1 cellular context compared by ENCODE assay signal in the genomic region with DNA sequence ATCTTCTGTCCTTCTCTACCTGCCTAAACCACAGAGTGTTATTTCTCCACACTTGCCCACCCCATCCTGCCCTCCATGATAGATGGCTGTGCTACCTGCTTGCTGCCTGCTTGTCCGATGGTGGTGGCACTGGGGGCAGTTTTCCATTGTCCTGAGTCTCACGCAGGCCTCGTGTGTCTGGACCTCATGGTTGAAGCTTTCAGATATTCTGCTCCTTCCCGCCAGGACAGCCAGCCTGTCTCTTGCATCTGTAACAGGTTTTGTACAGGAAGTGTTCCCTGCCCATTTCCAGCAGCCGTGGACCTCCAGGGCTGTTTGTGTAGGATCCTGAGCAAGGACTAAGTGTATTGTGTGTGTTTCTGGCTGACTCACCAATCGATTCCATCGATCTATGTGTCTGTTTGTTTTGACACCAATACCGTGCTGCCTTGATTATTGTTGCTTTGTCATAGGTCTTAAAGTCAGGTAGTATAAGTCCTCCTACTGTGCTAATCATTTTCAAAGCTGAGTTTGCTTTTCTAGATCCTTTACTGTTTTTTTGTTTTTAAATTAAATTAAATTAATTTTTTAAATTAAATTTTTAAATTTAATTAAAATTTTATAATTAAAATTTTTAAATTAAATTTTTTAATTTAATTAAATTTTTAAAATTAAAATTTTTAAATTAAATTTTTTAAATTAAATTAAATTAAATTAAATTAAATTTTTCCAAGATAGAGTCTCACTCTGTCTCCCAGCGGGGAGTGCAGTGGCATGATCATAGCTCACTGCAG.
TF ChIP-seq lines count a peak whose summit lies in the region.

No MANE protein-coding gene starts in this region.

TF ChIP-seq in HepG2, 621 proteins besides CTCF, POLR2A, EP300 and RAD21 (continued from another document and continues in another):
- TF ChIP-seq, protein P1, sequence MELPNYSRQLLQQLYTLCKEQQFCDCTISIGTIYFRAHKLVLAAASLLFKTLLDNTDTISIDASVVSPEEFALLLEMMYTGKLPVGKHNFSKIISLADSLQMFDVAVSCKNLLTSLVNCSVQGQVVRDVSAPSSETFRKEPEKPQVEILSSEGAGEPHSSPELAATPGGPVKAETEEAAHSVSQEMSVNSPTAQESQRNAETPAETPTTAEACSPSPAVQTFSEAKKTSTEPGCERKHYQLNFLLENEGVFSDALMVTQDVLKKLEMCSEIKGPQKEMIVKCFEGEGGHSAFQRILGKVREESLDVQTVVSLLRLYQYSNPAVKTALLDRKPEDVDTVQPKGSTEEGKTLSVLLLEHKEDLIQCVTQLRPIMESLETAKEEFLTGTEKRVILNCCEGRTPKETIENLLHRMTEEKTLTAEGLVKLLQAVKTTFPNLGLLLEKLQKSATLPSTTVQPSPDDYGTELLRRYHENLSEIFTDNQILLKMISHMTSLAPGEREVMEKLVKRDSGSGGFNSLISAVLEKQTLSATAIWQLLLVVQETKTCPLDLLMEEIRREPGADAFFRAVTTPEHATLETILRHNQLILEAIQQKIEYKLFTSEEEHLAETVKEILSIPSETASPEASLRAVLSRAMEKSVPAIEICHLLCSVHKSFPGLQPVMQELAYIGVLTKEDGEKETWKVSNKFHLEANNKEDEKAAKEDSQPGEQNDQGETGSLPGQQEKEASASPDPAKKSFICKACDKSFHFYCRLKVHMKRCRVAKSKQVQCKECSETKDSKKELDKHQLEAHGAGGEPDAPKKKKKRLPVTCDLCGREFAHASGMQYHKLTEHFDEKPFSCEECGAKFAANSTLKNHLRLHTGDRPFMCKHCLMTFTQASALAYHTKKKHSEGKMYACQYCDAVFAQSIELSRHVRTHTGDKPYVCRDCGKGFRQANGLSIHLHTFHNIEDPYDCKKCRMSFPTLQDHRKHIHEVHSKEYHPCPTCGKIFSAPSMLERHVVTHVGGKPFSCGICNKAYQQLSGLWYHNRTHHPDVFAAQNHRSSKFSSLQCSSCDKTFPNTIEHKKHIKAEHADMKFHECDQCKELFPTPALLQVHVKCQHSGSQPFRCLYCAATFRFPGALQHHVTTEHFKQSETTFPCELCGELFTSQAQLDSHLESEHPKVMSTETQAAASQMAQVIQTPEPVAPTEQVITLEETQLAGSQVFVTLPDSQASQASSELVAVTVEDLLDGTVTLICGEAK (IDR thresholded peaks at IDR 0.05), result no peak
- TF ChIP-seq, protein P1 (CRISPR knock-in tag; IDR thresholded peaks at IDR 0.05), result peak; percentile 66
- TF ChIP-seq, protein P2, sequence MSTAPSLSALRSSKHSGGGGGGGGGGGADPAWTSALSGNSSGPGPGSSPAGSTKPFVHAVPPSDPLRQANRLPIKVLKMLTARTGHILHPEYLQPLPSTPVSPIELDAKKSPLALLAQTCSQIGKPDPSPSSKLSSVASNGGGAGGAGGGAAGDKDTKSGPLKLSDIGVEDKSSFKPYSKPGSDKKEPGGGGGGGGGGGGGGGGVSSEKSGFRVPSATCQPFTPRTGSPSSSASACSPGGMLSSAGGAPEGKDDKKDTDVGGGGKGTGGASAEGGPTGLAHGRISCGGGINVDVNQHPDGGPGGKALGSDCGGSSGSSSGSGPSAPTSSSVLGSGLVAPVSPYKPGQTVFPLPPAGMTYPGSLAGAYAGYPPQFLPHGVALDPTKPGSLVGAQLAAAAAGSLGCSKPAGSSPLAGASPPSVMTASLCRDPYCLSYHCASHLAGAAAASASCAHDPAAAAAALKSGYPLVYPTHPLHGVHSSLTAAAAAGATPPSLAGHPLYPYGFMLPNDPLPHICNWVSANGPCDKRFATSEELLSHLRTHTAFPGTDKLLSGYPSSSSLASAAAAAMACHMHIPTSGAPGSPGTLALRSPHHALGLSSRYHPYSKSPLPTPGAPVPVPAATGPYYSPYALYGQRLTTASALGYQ (CRISPR knock-in tag; IDR thresholded peaks at IDR 0.05), result peak; percentile 95
- TF ChIP-seq, protein P3, sequence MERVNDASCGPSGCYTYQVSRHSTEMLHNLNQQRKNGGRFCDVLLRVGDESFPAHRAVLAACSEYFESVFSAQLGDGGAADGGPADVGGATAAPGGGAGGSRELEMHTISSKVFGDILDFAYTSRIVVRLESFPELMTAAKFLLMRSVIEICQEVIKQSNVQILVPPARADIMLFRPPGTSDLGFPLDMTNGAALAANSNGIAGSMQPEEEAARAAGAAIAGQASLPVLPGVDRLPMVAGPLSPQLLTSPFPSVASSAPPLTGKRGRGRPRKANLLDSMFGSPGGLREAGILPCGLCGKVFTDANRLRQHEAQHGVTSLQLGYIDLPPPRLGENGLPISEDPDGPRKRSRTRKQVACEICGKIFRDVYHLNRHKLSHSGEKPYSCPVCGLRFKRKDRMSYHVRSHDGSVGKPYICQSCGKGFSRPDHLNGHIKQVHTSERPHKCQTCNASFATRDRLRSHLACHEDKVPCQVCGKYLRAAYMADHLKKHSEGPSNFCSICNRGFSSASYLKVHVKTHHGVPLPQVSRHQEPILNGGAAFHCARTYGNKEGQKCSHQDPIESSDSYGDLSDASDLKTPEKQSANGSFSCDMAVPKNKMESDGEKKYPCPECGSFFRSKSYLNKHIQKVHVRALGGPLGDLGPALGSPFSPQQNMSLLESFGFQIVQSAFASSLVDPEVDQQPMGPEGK (CRISPR knock-in tag; IDR thresholded peaks at IDR 0.05), result no peak
- no peak for TF ChIP-seq ZNF549 (CRISPR knock-in tag; IDR thresholded peaks at IDR 0.05)
- TF ChIP-seq ZEB1 (IDR thresholded peaks at IDR 0.05; ENCODE audit: insufficient replicate concordance, low read depth), result no peak
- TF ChIP-seq, protein P4, sequence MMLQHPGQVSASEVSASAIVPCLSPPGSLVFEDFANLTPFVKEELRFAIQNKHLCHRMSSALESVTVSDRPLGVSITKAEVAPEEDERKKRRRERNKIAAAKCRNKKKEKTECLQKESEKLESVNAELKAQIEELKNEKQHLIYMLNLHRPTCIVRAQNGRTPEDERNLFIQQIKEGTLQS (CRISPR knock-in tag; IDR thresholded peaks at IDR 0.05), result peak; percentile 94
- no peak for TF ChIP-seq XBP1 (CRISPR knock-in tag; IDR thresholded peaks at IDR 0.05)
- TF ChIP-seq, protein P5, sequence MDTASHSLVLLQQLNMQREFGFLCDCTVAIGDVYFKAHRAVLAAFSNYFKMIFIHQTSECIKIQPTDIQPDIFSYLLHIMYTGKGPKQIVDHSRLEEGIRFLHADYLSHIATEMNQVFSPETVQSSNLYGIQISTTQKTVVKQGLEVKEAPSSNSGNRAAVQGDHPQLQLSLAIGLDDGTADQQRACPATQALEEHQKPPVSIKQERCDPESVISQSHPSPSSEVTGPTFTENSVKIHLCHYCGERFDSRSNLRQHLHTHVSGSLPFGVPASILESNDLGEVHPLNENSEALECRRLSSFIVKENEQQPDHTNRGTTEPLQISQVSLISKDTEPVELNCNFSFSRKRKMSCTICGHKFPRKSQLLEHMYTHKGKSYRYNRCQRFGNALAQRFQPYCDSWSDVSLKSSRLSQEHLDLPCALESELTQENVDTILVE (CRISPR knock-in tag; IDR thresholded peaks at IDR 0.05), result peak; percentile 67; the same call in 1 of the 2 replicates
- no peak for TF ChIP-seq PCBP1 (IDR thresholded peaks at IDR 0.05; ENCODE audit: borderline replicate concordance, low read depth, low read length)
- TF ChIP-seq MAZ (IDR thresholded peaks at IDR 0.05; ENCODE audit: borderline replicate concordance, low read depth, low read length), result no peak
- TF ChIP-seq MAZ (CRISPR knock-in tag; IDR thresholded peaks at IDR 0.05; ENCODE audit: low read depth), result peak; percentile 55; the same call in 1 of the 2 replicates
- TF ChIP-seq ZNF354B (CRISPR knock-in tag; IDR thresholded peaks at IDR 0.05), result no peak
- TF ChIP-seq SSRP1 (CRISPR knock-in tag; IDR thresholded peaks at IDR 0.05), result no peak; the same call in 1 of the 2 replicates
- 0 out of 2 replicates have a peak, but pooled peaks have one; percentile 31 for TF ChIP-seq ZBTB7B (CRISPR knock-in tag; IDR thresholded peaks at IDR 0.05)
- TF ChIP-seq, protein P6, sequence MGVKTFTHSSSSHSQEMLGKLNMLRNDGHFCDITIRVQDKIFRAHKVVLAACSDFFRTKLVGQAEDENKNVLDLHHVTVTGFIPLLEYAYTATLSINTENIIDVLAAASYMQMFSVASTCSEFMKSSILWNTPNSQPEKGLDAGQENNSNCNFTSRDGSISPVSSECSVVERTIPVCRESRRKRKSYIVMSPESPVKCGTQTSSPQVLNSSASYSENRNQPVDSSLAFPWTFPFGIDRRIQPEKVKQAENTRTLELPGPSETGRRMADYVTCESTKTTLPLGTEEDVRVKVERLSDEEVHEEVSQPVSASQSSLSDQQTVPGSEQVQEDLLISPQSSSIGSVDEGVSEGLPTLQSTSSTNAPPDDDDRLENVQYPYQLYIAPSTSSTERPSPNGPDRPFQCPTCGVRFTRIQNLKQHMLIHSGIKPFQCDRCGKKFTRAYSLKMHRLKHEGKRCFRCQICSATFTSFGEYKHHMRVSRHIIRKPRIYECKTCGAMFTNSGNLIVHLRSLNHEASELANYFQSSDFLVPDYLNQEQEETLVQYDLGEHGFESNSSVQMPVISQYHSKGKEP (CRISPR knock-in tag; IDR thresholded peaks at IDR 0.05), result no peak
- TF ChIP-seq JUNB (CRISPR knock-in tag; IDR thresholded peaks at IDR 0.05; ENCODE audit: borderline replicate concordance), result peak; percentile 99
- peak; percentile 100 for TF ChIP-seq GATAD2A (CRISPR knock-in tag; IDR thresholded peaks at IDR 0.05)
- TF ChIP-seq, protein P7, sequence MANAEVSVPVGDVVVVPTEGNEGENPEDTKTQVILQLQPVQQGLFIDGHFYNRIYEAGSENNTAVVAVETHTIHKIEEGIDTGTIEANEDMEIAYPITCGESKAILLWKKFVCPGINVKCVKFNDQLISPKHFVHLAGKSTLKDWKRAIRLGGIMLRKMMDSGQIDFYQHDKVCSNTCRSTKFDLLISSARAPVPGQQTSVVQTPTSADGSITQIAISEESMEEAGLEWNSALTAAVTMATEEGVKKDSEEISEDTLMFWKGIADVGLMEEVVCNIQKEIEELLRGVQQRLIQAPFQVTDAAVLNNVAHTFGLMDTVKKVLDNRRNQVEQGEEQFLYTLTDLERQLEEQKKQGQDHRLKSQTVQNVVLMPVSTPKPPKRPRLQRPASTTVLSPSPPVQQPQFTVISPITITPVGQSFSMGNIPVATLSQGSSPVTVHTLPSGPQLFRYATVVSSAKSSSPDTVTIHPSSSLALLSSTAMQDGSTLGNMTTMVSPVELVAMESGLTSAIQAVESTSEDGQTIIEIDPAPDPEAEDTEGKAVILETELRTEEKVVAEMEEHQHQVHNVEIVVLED (CRISPR knock-in tag; IDR thresholded peaks at IDR 0.05; ENCODE audit: borderline replicate concordance), result peak; percentile 16; the same call in 1 of the 2 replicates
- TF ChIP-seq, protein P8, sequence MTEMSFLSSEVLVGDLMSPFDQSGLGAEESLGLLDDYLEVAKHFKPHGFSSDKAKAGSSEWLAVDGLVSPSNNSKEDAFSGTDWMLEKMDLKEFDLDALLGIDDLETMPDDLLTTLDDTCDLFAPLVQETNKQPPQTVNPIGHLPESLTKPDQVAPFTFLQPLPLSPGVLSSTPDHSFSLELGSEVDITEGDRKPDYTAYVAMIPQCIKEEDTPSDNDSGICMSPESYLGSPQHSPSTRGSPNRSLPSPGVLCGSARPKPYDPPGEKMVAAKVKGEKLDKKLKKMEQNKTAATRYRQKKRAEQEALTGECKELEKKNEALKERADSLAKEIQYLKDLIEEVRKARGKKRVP (CRISPR knock-in tag; IDR thresholded peaks at IDR 0.05), result peak in 1 of 2 experiments; percentile 61; a peak in 1 of 4 replicates
- TF ChIP-seq, protein P9, sequence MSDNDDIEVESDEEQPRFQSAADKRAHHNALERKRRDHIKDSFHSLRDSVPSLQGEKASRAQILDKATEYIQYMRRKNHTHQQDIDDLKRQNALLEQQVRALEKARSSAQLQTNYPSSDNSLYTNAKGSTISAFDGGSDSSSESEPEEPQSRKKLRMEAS (IDR thresholded peaks at IDR 0.05), result peak; percentile 97
- TF ChIP-seq ZNF841 (CRISPR knock-in tag; IDR thresholded peaks at IDR 0.05; ENCODE audit: borderline replicate concordance), result peak; percentile 51; the same call in 1 of the 2 replicates
- peak; percentile 100 for TF ChIP-seq ONECUT2 (CRISPR knock-in tag; IDR thresholded peaks at IDR 0.05)
- TF ChIP-seq ZNF232 (CRISPR knock-in tag; IDR thresholded peaks at IDR 0.05; ENCODE audit: borderline replicate concordance), result no peak; the same call in 1 of the 2 replicates
- TF ChIP-seq NFIB (CRISPR knock-in tag; IDR thresholded peaks at IDR 0.05; ENCODE audit: borderline replicate concordance), result no peak
- TF ChIP-seq, protein P10, sequence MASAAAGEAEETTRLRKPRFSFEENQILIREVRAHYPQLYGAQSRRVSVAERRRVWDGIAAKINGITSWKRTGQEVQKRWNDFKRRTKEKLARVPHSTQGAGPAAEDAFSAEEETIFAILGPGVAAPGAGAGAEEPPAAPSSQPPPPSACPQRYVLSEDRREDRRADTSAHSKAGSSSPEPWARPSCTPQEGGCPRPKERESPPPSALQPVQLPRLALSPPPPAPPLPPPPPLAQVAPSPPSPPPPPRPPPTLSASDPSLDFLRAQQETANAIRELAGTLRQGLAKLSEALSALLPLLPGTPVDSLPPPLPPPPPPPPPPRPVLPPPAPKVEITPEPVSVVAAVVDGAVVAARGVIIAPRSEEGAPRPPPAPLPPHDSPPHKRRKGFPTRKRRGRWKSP (CRISPR knock-in tag; IDR thresholded peaks at IDR 0.05), result peak; percentile 73; the same call in 1 of the 2 replicates
